1 cellular context compared by ENCODE assay signal in the genomic region with DNA sequence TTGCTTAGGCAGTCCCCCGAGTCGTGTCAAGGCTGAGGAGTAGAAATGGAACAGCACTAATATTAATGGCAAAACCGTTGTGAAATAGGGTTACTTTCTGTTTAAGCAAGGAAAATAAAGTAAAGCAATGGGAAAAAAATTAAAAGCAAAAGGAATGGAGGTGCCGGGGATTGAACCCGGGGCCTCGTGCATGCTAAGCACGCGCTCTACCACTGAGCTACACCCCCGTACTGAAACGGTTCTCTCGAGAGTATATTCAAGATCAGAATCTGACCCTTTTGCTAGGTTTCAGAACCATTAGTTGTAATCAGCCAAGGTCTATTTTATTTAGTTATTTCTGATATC.
A peak's percentile ranks its signal among the peaks of the same experiment; 100 is the strongest.
TF ChIP-seq lines count a peak whose summit lies in the region.

No MANE protein-coding gene starts in this region.

TF ChIP-seq in HepG2, 621 proteins besides CTCF, POLR2A, EP300 and RAD21 (continued from another document and continues in another):
- TF ChIP-seq, protein P1, sequence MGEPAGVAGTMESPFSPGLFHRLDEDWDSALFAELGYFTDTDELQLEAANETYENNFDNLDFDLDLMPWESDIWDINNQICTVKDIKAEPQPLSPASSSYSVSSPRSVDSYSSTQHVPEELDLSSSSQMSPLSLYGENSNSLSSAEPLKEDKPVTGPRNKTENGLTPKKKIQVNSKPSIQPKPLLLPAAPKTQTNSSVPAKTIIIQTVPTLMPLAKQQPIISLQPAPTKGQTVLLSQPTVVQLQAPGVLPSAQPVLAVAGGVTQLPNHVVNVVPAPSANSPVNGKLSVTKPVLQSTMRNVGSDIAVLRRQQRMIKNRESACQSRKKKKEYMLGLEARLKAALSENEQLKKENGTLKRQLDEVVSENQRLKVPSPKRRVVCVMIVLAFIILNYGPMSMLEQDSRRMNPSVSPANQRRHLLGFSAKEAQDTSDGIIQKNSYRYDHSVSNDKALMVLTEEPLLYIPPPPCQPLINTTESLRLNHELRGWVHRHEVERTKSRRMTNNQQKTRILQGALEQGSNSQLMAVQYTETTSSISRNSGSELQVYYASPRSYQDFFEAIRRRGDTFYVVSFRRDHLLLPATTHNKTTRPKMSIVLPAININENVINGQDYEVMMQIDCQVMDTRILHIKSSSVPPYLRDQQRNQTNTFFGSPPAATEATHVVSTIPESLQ (CRISPR knock-in tag; conservative IDR thresholded peaks at IDR 0.05): no peak
- TF ChIP-seq, protein P2, sequence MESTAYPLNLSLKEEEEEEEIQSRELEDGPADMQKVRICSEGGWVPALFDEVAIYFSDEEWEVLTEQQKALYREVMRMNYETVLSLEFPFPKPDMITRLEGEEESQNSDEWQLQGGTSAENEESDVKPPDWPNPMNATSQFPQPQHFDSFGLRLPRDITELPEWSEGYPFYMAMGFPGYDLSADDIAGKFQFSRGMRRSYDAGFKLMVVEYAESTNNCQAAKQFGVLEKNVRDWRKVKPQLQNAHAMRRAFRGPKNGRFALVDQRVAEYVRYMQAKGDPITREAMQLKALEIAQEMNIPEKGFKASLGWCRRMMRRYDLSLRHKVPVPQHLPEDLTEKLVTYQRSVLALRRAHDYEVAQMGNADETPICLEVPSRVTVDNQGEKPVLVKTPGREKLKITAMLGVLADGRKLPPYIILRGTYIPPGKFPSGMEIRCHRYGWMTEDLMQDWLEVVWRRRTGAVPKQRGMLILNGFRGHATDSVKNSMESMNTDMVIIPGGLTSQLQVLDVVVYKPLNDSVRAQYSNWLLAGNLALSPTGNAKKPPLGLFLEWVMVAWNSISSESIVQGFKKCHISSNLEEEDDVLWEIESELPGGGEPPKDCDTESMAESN (CRISPR knock-in tag; conservative IDR thresholded peaks at IDR 0.05): no peak
- no peak for TF ChIP-seq HNRNPLL (IDR thresholded peaks at IDR 0.05; ENCODE audit: low read depth, low read length, poor library complexity, severe bottlenecking)
- TF ChIP-seq ZC3H4 (CRISPR knock-in tag; IDR thresholded peaks at IDR 0.05; ENCODE audit: borderline replicate concordance): no peak
- TF ChIP-seq, protein P3, sequence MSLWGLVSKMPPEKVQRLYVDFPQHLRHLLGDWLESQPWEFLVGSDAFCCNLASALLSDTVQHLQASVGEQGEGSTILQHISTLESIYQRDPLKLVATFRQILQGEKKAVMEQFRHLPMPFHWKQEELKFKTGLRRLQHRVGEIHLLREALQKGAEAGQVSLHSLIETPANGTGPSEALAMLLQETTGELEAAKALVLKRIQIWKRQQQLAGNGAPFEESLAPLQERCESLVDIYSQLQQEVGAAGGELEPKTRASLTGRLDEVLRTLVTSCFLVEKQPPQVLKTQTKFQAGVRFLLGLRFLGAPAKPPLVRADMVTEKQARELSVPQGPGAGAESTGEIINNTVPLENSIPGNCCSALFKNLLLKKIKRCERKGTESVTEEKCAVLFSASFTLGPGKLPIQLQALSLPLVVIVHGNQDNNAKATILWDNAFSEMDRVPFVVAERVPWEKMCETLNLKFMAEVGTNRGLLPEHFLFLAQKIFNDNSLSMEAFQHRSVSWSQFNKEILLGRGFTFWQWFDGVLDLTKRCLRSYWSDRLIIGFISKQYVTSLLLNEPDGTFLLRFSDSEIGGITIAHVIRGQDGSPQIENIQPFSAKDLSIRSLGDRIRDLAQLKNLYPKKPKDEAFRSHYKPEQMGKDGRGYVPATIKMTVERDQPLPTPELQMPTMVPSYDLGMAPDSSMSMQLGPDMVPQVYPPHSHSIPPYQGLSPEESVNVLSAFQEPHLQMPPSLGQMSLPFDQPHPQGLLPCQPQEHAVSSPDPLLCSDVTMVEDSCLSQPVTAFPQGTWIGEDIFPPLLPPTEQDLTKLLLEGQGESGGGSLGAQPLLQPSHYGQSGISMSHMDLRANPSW (CRISPR knock-in tag; IDR thresholded peaks at IDR 0.05; ENCODE audit: borderline replicate concordance): no peak
- no peak for TF ChIP-seq JUN (CRISPR knock-in tag; IDR thresholded peaks at IDR 0.05)
- no peak for TF ChIP-seq STAG1 (CRISPR knock-in tag; IDR thresholded peaks at IDR 0.05)
- no peak for TF ChIP-seq ZNF672 (CRISPR knock-in tag; IDR thresholded peaks at IDR 0.05)
- TF ChIP-seq NR2C2 (CRISPR knock-in tag; IDR thresholded peaks at IDR 0.05; ENCODE audit: borderline replicate concordance): no peak; the same call in 1 of the 2 replicates
- TF ChIP-seq RBAK (CRISPR knock-in tag; IDR thresholded peaks at IDR 0.05): no peak
- TF ChIP-seq GPN1 (CRISPR knock-in tag; IDR thresholded peaks at IDR 0.05; ENCODE audit: borderline replicate concordance): no peak
- TF ChIP-seq ZFYVE20 (CRISPR knock-in tag; IDR thresholded peaks at IDR 0.05; ENCODE audit: borderline replicate concordance, low read depth): no peak
- TF ChIP-seq, protein P4, sequence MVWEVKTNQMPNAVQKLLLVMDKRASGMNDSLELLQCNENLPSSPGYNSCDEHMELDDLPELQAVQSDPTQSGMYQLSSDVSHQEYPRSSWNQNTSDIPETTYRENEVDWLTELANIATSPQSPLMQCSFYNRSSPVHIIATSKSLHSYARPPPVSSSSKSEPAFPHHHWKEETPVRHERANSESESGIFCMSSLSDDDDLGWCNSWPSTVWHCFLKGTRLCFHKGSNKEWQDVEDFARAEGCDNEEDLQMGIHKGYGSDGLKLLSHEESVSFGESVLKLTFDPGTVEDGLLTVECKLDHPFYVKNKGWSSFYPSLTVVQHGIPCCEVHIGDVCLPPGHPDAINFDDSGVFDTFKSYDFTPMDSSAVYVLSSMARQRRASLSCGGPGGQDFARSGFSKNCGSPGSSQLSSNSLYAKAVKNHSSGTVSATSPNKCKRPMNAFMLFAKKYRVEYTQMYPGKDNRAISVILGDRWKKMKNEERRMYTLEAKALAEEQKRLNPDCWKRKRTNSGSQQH (CRISPR knock-in tag; IDR thresholded peaks at IDR 0.05; ENCODE audit: low read depth): no peak
- TF ChIP-seq ZBTB42 (CRISPR knock-in tag; IDR thresholded peaks at IDR 0.05): no peak
- TF ChIP-seq ZNF263 (CRISPR knock-in tag; IDR thresholded peaks at IDR 0.05): no peak
- TF ChIP-seq, protein P5, sequence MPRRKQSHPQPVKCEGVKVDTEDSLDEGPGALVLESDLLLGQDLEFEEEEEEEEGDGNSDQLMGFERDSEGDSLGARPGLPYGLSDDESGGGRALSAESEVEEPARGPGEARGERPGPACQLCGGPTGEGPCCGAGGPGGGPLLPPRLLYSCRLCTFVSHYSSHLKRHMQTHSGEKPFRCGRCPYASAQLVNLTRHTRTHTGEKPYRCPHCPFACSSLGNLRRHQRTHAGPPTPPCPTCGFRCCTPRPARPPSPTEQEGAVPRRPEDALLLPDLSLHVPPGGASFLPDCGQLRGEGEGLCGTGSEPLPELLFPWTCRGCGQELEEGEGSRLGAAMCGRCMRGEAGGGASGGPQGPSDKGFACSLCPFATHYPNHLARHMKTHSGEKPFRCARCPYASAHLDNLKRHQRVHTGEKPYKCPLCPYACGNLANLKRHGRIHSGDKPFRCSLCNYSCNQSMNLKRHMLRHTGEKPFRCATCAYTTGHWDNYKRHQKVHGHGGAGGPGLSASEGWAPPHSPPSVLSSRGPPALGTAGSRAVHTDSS (CRISPR knock-in tag; conservative IDR thresholded peaks at IDR 0.05): no peak
- TF ChIP-seq ZNF136 (CRISPR knock-in tag; IDR thresholded peaks at IDR 0.05; ENCODE audit: low read depth): 0 out of 2 replicates have a peak, but pooled peaks have one; percentile 9
- TF ChIP-seq ZKSCAN5 (CRISPR knock-in tag; IDR thresholded peaks at IDR 0.05): no peak
- no peak for TF ChIP-seq FOXA3 (CRISPR knock-in tag; IDR thresholded peaks at IDR 0.05)
- TF ChIP-seq, protein P6, sequence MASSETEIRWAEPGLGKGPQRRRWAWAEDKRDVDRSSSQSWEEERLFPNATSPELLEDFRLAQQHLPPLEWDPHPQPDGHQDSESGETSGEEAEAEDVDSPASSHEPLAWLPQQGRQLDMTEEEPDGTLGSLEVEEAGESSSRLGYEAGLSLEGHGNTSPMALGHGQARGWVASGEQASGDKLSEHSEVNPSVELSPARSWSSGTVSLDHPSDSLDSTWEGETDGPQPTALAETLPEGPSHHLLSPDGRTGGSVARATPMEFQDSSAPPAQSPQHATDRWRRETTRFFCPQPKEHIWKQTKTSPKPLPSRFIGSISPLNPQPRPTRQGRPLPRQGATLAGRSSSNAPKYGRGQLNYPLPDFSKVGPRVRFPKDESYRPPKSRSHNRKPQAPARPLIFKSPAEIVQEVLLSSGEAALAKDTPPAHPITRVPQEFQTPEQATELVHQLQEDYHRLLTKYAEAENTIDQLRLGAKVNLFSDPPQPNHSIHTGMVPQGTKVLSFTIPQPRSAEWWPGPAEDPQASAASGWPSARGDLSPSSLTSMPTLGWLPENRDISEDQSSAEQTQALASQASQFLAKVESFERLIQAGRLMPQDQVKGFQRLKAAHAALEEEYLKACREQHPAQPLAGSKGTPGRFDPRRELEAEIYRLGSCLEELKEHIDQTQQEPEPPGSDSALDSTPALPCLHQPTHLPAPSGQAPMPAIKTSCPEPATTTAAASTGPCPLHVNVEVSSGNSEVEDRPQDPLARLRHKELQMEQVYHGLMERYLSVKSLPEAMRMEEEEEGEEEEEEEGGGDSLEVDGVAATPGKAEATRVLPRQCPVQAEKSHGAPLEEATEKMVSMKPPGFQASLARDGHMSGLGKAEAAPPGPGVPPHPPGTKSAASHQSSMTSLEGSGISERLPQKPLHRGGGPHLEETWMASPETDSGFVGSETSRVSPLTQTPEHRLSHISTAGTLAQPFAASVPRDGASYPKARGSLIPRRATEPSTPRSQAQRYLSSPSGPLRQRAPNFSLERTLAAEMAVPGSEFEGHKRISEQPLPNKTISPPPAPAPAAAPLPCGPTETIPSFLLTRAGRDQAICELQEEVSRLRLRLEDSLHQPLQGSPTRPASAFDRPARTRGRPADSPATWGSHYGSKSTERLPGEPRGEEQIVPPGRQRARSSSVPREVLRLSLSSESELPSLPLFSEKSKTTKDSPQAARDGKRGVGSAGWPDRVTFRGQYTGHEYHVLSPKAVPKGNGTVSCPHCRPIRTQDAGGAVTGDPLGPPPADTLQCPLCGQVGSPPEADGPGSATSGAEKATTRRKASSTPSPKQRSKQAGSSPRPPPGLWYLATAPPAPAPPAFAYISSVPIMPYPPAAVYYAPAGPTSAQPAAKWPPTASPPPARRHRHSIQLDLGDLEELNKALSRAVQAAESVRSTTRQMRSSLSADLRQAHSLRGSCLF (CRISPR knock-in tag; IDR thresholded peaks at IDR 0.05; ENCODE audit: borderline replicate concordance): no peak
- TF ChIP-seq REL (CRISPR knock-in tag; conservative IDR thresholded peaks at IDR 0.05): no peak; the same call in 1 of the 2 replicates
- TF ChIP-seq MLLT10 (CRISPR knock-in tag; IDR thresholded peaks at IDR 0.05): no peak
- no peak for TF ChIP-seq ZNF766 (CRISPR knock-in tag; IDR thresholded peaks at IDR 0.05; ENCODE audit: borderline replicate concordance)
- TF ChIP-seq ZNF776 (CRISPR knock-in tag; IDR thresholded peaks at IDR 0.05): no peak
- TF ChIP-seq ZSCAN22 (CRISPR knock-in tag; IDR thresholded peaks at IDR 0.05): no peak
- TF ChIP-seq ZBTB38 (CRISPR knock-in tag; IDR thresholded peaks at IDR 0.05): no peak
- no peak for TF ChIP-seq PAX8 (CRISPR knock-in tag; IDR thresholded peaks at IDR 0.05; ENCODE audit: borderline replicate concordance)
- TF ChIP-seq, protein P7, sequence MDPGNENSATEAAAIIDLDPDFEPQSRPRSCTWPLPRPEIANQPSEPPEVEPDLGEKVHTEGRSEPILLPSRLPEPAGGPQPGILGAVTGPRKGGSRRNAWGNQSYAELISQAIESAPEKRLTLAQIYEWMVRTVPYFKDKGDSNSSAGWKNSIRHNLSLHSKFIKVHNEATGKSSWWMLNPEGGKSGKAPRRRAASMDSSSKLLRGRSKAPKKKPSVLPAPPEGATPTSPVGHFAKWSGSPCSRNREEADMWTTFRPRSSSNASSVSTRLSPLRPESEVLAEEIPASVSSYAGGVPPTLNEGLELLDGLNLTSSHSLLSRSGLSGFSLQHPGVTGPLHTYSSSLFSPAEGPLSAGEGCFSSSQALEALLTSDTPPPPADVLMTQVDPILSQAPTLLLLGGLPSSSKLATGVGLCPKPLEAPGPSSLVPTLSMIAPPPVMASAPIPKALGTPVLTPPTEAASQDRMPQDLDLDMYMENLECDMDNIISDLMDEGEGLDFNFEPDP (CRISPR knock-in tag; conservative IDR thresholded peaks at IDR 0.05): no peak
- 0 out of 2 replicates have a peak, but pooled peaks have one; percentile 20 for TF ChIP-seq RCOR2 (CRISPR knock-in tag; IDR thresholded peaks at IDR 0.05)
- TF ChIP-seq ZNF724P (CRISPR knock-in tag; IDR thresholded peaks at IDR 0.05; ENCODE audit: borderline replicate concordance): 0 out of 2 replicates have a peak, but pooled peaks have one; percentile 0
- TF ChIP-seq TSC22D2 (CRISPR knock-in tag; IDR thresholded peaks at IDR 0.05; ENCODE audit: borderline replicate concordance): no peak
- no peak for TF ChIP-seq ZNF235 (CRISPR knock-in tag; IDR thresholded peaks at IDR 0.05; ENCODE audit: borderline replicate concordance)
- TF ChIP-seq, protein P8, sequence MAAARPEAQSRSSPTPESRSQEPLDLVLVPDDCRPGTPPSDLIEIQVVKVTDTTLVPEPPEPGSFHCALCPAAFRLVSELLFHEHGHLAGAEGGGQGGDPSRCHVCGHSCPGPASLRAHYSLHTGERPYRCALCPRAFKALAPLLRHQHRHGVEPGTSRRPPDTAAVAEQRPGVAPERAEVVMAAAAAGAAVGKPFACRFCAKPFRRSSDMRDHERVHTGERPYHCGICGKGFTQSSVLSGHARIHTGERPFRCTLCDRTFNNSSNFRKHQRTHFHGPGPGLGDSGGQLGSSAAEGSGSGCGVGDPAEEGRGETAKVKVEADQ (CRISPR knock-in tag; IDR thresholded peaks at IDR 0.05; ENCODE audit: borderline replicate concordance): no peak
- TF ChIP-seq, protein P9, sequence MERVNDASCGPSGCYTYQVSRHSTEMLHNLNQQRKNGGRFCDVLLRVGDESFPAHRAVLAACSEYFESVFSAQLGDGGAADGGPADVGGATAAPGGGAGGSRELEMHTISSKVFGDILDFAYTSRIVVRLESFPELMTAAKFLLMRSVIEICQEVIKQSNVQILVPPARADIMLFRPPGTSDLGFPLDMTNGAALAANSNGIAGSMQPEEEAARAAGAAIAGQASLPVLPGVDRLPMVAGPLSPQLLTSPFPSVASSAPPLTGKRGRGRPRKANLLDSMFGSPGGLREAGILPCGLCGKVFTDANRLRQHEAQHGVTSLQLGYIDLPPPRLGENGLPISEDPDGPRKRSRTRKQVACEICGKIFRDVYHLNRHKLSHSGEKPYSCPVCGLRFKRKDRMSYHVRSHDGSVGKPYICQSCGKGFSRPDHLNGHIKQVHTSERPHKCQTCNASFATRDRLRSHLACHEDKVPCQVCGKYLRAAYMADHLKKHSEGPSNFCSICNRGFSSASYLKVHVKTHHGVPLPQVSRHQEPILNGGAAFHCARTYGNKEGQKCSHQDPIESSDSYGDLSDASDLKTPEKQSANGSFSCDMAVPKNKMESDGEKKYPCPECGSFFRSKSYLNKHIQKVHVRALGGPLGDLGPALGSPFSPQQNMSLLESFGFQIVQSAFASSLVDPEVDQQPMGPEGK (CRISPR knock-in tag; IDR thresholded peaks at IDR 0.05): peak; percentile 34; the same call in 1 of the 2 replicates
- no peak for TF ChIP-seq TCF7L2 (IDR thresholded peaks at IDR 0.05; ENCODE audit: low read depth, low read length)
- TF ChIP-seq ZMYM2 (CRISPR knock-in tag; IDR thresholded peaks at IDR 0.05): no peak
- TF ChIP-seq, protein P10, sequence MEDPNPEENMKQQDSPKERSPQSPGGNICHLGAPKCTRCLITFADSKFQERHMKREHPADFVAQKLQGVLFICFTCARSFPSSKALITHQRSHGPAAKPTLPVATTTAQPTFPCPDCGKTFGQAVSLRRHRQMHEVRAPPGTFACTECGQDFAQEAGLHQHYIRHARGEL (CRISPR knock-in tag; IDR thresholded peaks at IDR 0.05): no peak
- TF ChIP-seq TAF1 (CRISPR knock-in tag; IDR thresholded peaks at IDR 0.05): no peak
- no peak for TF ChIP-seq ZNF790 (CRISPR knock-in tag; IDR thresholded peaks at IDR 0.05; ENCODE audit: borderline replicate concordance)
- TF ChIP-seq NBN (conservative IDR thresholded peaks at IDR 0.05): no peak
- no peak for TF ChIP-seq ISX (CRISPR knock-in tag; conservative IDR thresholded peaks at IDR 0.05)
- 0 out of 2 replicates have a peak, but pooled peaks have one; percentile 51 for TF ChIP-seq SIN3B (IDR thresholded peaks at IDR 0.05; ENCODE audit: low read length)
- TF ChIP-seq HOXA7 (CRISPR knock-in tag; IDR thresholded peaks at IDR 0.05): no peak
